1 cellular context compared by ENCODE assay signal in genomic region chr10:26430641-26431163, GRCh38.
TF ChIP-seq lines count a peak whose summit lies in the region.

No MANE protein-coding gene starts in this region.

TF ChIP-seq in GM23338, 12 proteins besides CTCF, POLR2A, EP300 and RAD21 (continued from another document):
- TF ChIP-seq ZNF462 (CRISPR knock-in tag; IDR thresholded peaks at IDR 0.05) (no peak), ZNF114 (CRISPR knock-in tag; IDR thresholded peaks at IDR 0.05) (no peak), NANOG (IDR thresholded peaks at IDR 0.05; ENCODE audit: borderline replicate concordance) (no peak)
